ENCODE assay signal across 11 cellular contexts in the genomic region with DNA sequence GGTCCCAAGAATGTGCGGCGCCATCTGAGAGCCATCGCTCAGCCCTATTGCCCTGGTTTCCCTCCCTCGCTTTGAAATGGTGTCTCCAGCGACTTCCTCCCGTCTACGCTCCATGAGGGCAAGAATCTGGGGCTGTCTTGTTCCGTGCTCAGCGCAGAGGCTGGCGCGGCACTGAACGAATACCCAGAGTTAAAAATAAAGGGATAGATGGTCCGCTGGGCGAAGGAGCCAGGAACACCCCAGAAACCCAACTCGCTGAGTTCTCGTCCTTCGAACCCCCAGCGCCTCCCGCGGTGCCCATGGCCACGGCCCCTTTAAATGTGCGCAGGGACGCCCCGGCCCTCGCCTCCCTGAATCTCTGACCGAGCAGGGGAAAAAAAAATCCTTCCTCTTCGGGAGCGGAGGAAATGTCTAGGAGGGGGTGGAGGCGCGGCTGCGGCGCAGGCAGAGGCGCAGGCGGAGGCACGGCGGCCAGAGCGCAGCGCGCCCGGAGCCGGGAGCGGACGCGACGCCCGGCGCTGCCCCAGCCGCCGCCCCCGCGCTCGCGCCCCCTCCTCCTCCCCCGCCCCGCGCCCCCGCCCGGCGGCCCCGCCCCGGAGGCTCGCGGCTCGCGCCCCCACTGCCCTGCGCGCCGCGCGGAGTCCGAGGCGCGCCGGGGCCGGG. TPM values are rescaled to one million over a fixed set of nuclear protein-coding genes. Genes with fewer than 3 reads are reported as not detected.
DNase-seq lines count a peak whose midpoint lies in the region; ATAC-seq and TF ChIP-seq lines count a peak whose summit lies in the region.
"Had no signal": no experiment of that assay in that cellular context is flagged by ENCODE, and none has a peak within 500 bp of the region (broad histone marks: within the 10 kb centered on the region; RNA-seq: fewer than 3 reads in every experiment).

No MANE protein-coding gene starts in this region.

- H3K9me3 ChIP-seq in heart left ventricle (no peaks in the 10 kb centered on the region), upper lobe of right lung (no peaks in the 10 kb centered on the region)

- intact Hi-C loops in heart left ventricle (cut with DNase I) (loop anchor here in 5 of 10 donors (2.0 to 5.0 kb wide), 4 partner anchors 17 to 97 kb away; no protein-coding TSS in a partner anchor), upper lobe of right lung (cut with DNase I) (no loop called here)

- peak overlapping the region in 1 of 3 experiments; percentile 53 for H3K27ac Mint-ChIP-seq in nephron
- H3K27ac Mint-ChIP-seq: activated CD8-positive, alpha-beta T cell treated with anti-CD3 and anti-CD28 coated beads, Interleukin-2, amount 10 ng/mL, durations not matched to agents 7 days and 5 days had no signal

- H3K4me3 ChIP-seq in heart left ventricle (peak overlapping the region in 11 of 12 donors; percentile 56 to 95 (median 77)), upper lobe of right lung (peak overlapping the region; percentile 62)

- H3K4me1 ChIP-seq in heart left ventricle: peaks cover 3 to 67% (median 38%) of the 10 kb centered on the region in 12 donors
- H3K4me1 ChIP-seq in upper lobe of right lung: peaks cover 33% of the 10 kb centered on the region

- DNase-seq in NCI-H2227 (lab: John Stamatoyannopoulos, UW; ENCODE audit: unreplicated experiment) (peak; percentile 49), NCI-H2227 treated with DMSO at 0.1 percent for 48 hours (lab: John Stamatoyannopoulos, UW) (no peak), heart left ventricle (peak; percentile 61 to 73 (median 65)), upper lobe of right lung (peak; percentile 71)
- DNase-seq in activated CD4-positive, alpha-beta T cell treated with anti-CD3 and anti-CD28 coated beads, Interleukin-2, amount 50 U/mL, for 4 hours: no peak
- DNase-seq: activated CD8-positive, alpha-beta T cell treated with anti-CD3 and anti-CD28 coated beads, Interleukin-2, amount 10 ng/mL, durations not matched to agents 7 days and 5 days; central memory CD4-positive, alpha-beta T cell had no signal

- H3K9me3 Mint-ChIP-seq in nephron: no peaks in the 10 kb centered on the region

- H3K27me3 ChIP-seq in heart left ventricle (peaks cover 0 to 35% (median 11%) of the 10 kb centered on the region in 9 donors), upper lobe of right lung (peaks cover 6% of the 10 kb centered on the region)

- no peaks in the 10 kb centered on the region for H3K36me3 Mint-ChIP-seq in nephron (ENCODE audit: low read depth)

- peaks cover 14% of the 10 kb centered on the region for H3K4me1 Mint-ChIP-seq in nephron

- TF ChIP-seq POLR2A in heart left ventricle (IDR thresholded peaks at IDR 0.05): no peak

- H3K36me3 ChIP-seq in heart left ventricle (peaks cover 0 to 4% (median 0%) of the 10 kb centered on the region in 9 donors), upper lobe of right lung (no peaks in the 10 kb centered on the region)

- ATAC-seq in heart left ventricle: peak; percentile 56 to 77 (median 69)
- peak; percentile 66 for ATAC-seq in upper lobe of right lung
- no peak for ATAC-seq in HG03378 (IDR thresholded peaks at IDR 0.05; ENCODE audit: unreplicated experiment)
- ATAC-seq in HG03135 (IDR thresholded peaks at IDR 0.05; ENCODE audit: unreplicated experiment): no peak
- ATAC-seq: activated CD8-positive, alpha-beta T cell treated with anti-CD3 and anti-CD28 coated beads, Interleukin-2, amount 10 ng/mL, durations not matched to agents 7 days and 5 days had no signal

- H3K27ac ChIP-seq in heart left ventricle (peak overlapping the region; percentile 42 to 97 (median 90)), upper lobe of right lung (peak overlapping the region; percentile 60)
- H3K27ac ChIP-seq: RWPE1 had no signal

- WGBS in heart left ventricle, 4 donors: 2 to 9% (median 5%) methylated on average over 26 to 70 of the region's 75 CpGs

- H3K27me3 Mint-ChIP-seq in nephron (ENCODE audit: low read depth): peaks cover 73% of the 10 kb centered on the region

- H3K4me3 Mint-ChIP-seq in nephron: peak overlapping the region; percentile 75 to 83 (median 80)
- H3K4me3 Mint-ChIP-seq: activated CD8-positive, alpha-beta T cell treated with anti-CD3 and anti-CD28 coated beads, Interleukin-2, amount 10 ng/mL, durations not matched to agents 7 days and 5 days had no signal

- TF ChIP-seq CTCF in heart left ventricle (IDR thresholded peaks at IDR 0.05): no peak
- no peak for TF ChIP-seq CTCF in nephron (IDR thresholded peaks at IDR 0.05; ENCODE audit: unreplicated experiment in 3 of 3)
- TF ChIP-seq CTCF in upper lobe of right lung (IDR thresholded peaks at IDR 0.05): no peak

RNA-seq across cellular contexts. Expression of gene FGD5, which starts 8.6 kb away (rescaled TPM):
- total RNA-seq in heart left ventricle (10 to 100 TPM; 10.2 to 22.5 (median 15.1) TPM), upper lobe of right lung (84.2 TPM)
- polyA plus RNA-seq in heart left ventricle: 10 to 100 TPM in 1 of 2 donors, 1 to 10 TPM in 1; 6.4 to 12.8 TPM

Comparison
In these comparisons a context has a peak if more than half of its experiments do, and no peak if none do; other contexts are left out.
1. DNase-seq: peak in NCI-H2227 (single experiment), heart left ventricle (5 of 5) and upper lobe of right lung (single experiment); none in NCI-H2227 treated with DMSO at 0.1 percent for 48 hours (single experiment) and activated CD4-positive, alpha-beta T cell treated with anti-CD3 and anti-CD28 coated beads, Interleukin-2, amount 50 U/mL, for 4 hours (0 of 2).
2. ATAC-seq: peak in heart left ventricle (4 of 4) and upper lobe of right lung (single experiment); none in HG03378 (single experiment) and HG03135 (single experiment).